ENCODE assay signal across 11 cellular contexts in genomic region chr12:78035913-78036658, GRCh38.
DNase-seq lines count a peak whose midpoint lies in the region; TF ChIP-seq lines count a peak whose summit lies in the region.
"Had no signal": no experiment of that assay in that cellular context is flagged by ENCODE, and none has a peak within 500 bp of the region (broad histone marks: within the 10 kb centered on the region; RNA-seq: fewer than 3 reads in every experiment).

No MANE protein-coding gene starts in this region.

- CTCF ChIA-PET in OCI-LY7 (lab: Charles Lee; ENCODE audit: unreplicated experiment) = interaction anchor here (0.8 kb wide), 1 partner anchor 82 kb away, joined by 4 read pairs; no protein-coding TSS in a partner anchor

- no peak overlapping the region for H2BK15ac ChIP-seq in neuronal stem cell (ENCODE audit: low read length)

- H3K4me1 ChIP-seq in OCI-LY7 (ENCODE audit: insufficient read depth, low read length, poor library complexity, severe bottlenecking) = peaks cover 8% of the 10 kb centered on the region
- H3K4me1 ChIP-seq in neuronal stem cell (ENCODE audit: control insufficient read depth in 2 of 2, insufficient read depth in 1 of 2, low read depth in 1 of 2, low read length in 2 of 2) = peaks cover 6 to 10% of the 10 kb centered on the region in 2 donors

- no peak overlapping the region for H3K14ac ChIP-seq in neuronal stem cell (ENCODE audit: low read length)

- no peak overlapping the region for H2BK12ac ChIP-seq in neuronal stem cell (ENCODE audit: low read length)

- peak; percentile 83 for DNase-seq in G401 (ENCODE audit: low spot score)
- no peak for DNase-seq in OCI-LY7 (ENCODE audit: low spot score)
- DNase-seq in fibroblast of pulmonary artery (ENCODE audit: low read depth) = peak; percentile 29
- DNase-seq in neuronal stem cell (ENCODE audit: low spot score) = no peak
- no peak for DNase-seq in NCI-H446 (lab: John Stamatoyannopoulos, UW)
- DNase-seq in activated CD4-positive, alpha-beta T cell treated with anti-CD3 and anti-CD28 coated beads for 4 hours = no peak
- DNase-seq in mucosa of gallbladder (ENCODE audit: low spot score) = no peak
- DNase-seq in COLO829 (ENCODE audit: low spot score) = no peak
- DNase-seq: activated CD4-positive, alpha-beta memory T cell treated with anti-CD3 and anti-CD28 coated beads, Interleukin-2, amount 10 ng/mL, durations not matched to agents 7 days and 5 days; brain microvascular endothelial cell; Caco-2 had no signal

- H3K79me2 ChIP-seq in OCI-LY7 (ENCODE audit: insufficient read depth, low read depth, low read length) = no peaks in the 10 kb centered on the region

- no peak overlapping the region for H3K18ac ChIP-seq in neuronal stem cell (ENCODE audit: low read length)

- intact Hi-C loops in OCI-LY7 (cut with micrococcal nuclease; ENCODE audit: unreplicated experiment) = no loop called here

- no TSS peak for BruUV-seq in OCI-LY7 (replicated peaks; lab: Mats Ljungman, UMichigan)

- H4K20me1 ChIP-seq in OCI-LY7 (ENCODE audit: insufficient read depth, low read length) = no peaks in the 10 kb centered on the region

- no peaks in the 10 kb centered on the region for H3K27me3 ChIP-seq in neuronal stem cell (ENCODE audit: control insufficient read depth in 3 of 3, insufficient read depth in 3 of 3, low read depth in 1 of 3, low read length in 3 of 3)
- H3K27me3 ChIP-seq: brain microvascular endothelial cell had no signal

- H4K8ac ChIP-seq in neuronal stem cell (ENCODE audit: low read depth, low read length) = no peak overlapping the region

- H3K36me3 ChIP-seq in OCI-LY7 (ENCODE audit: insufficient read depth, low read length) = no peaks in the 10 kb centered on the region
- H3K36me3 ChIP-seq in neuronal stem cell (replicated peaks in 1 of 2; ENCODE audit: control insufficient read depth in 2 of 2, insufficient read depth in 2 of 2, low read length in 2 of 2) = no peaks in the 10 kb centered on the region
- H3K36me3 ChIP-seq: brain microvascular endothelial cell had no signal

- no peaks in the 10 kb centered on the region for H3K79me1 ChIP-seq in neuronal stem cell (ENCODE audit: low read depth, low read length)

- no peak overlapping the region for H3K4ac ChIP-seq in neuronal stem cell (ENCODE audit: low read length)

- H3K4me2 ChIP-seq in OCI-LY7 (ENCODE audit: low read length) (peak overlapping the region; percentile 31), neuronal stem cell (ENCODE audit: insufficient read depth, low read length, poor library complexity, severe bottlenecking) (no peak overlapping the region)

- POLR2A ChIA-PET in OCI-LY7 (lab: Charles Lee) = interaction anchor here (1.2 kb wide), 1 partner anchor 66 kb away, joined by 3 read pairs; no protein-coding TSS in a partner anchor

- no peak overlapping the region for H2BK5ac ChIP-seq in neuronal stem cell (ENCODE audit: low read length)

- H2AFZ ChIP-seq in OCI-LY7 (ENCODE audit: low read length) (peak overlapping the region; percentile 80; the same call in 1 of the 2 replicates), neuronal stem cell (ENCODE audit: low read length) (peak overlapping the region; percentile 91)

- H4K91ac ChIP-seq in neuronal stem cell (ENCODE audit: low read depth, low read length, poor library complexity) = no peak overlapping the region

- H2BK120ac ChIP-seq in neuronal stem cell (ENCODE audit: low read depth, low read length) = no peak overlapping the region

- WGBS in neuronal stem cell (ENCODE audit: extremely low coverage in 2 of 2, insufficient read length in 2 of 2, insufficient replicate concordance in 1 of 2), 2 donors = 100% methylated on average over 1 of the region's 15 CpGs; no CpG with 5 or more reads in 1 of the 2 donors

- TF ChIP-seq CTCF in OCI-LY7 (conservative IDR thresholded peaks at IDR 0.05; ENCODE audit: low read length) = no peak
- TF ChIP-seq CTCF in fibroblast of pulmonary artery (IDR thresholded peaks at IDR 0.05; ENCODE audit: low read length, missing control alignments) = no peak

- H3K9ac ChIP-seq in neuronal stem cell (ENCODE audit: low read depth, low read length, poor library complexity) = no peak overlapping the region

- H3K9me3 ChIP-seq in OCI-LY7 (ENCODE audit: low read length) = no peaks in the 10 kb centered on the region
- no peaks in the 10 kb centered on the region for H3K9me3 ChIP-seq in neuronal stem cell (replicated peaks in 1 of 2; ENCODE audit: control insufficient read depth in 2 of 2, insufficient read depth in 1 of 2, low read depth in 1 of 2, low read length in 2 of 2)
- H3K9me3 ChIP-seq: Caco-2 had no signal

- no peaks in the 10 kb centered on the region for H3K9me2 ChIP-seq in OCI-LY7 (ENCODE audit: insufficient read depth, low read length)

- in situ Hi-C loops in G401 (cut with HindIII; ENCODE audit: low sequenced_read_pairs) = no loop called here

- H3K4me3 ChIP-seq in OCI-LY7 (ENCODE audit: low read depth, low read length, poor library complexity, severe bottlenecking) = peak overlapping the region; percentile 32
- H3K4me3 ChIP-seq in fibroblast of pulmonary artery (replicated peaks; ENCODE audit: low read depth, low read length) = no peak overlapping the region
- peak overlapping the region in 1 of 2 donors; percentile 44 for H3K4me3 ChIP-seq in neuronal stem cell (ENCODE audit: low read length in 2 of 2)

- H3K27ac ChIP-seq in OCI-LY7 (ENCODE audit: low read depth, low read length, poor library complexity, severe bottlenecking) (no peak overlapping the region), neuronal stem cell (replicated peaks; ENCODE audit: low read length) (peak overlapping the region; percentile 17)
- H3K27ac ChIP-seq: brain microvascular endothelial cell had no signal

- H2AK5ac ChIP-seq in neuronal stem cell (ENCODE audit: low read depth, low read length) = no peak overlapping the region

- no peak overlapping the region for H3K23ac ChIP-seq in neuronal stem cell (ENCODE audit: low read depth, low read length, poor library complexity)

Comparison
In these comparisons a context has a peak if more than half of its experiments do, and no peak if none do; other contexts are left out.
1. DNase-seq: peak in G401 (single experiment) and fibroblast of pulmonary artery (single experiment); none in OCI-LY7 (single experiment), neuronal stem cell (single experiment), NCI-H446 (0 of 2), activated CD4-positive, alpha-beta T cell treated with anti-CD3 and anti-CD28 coated beads for 4 hours (0 of 2), mucosa of gallbladder (single experiment) and COLO829 (single experiment).